In genomic region chr11:11491589-11491988, GRCh38 we compare ENCODE assay signal across 27 cellular contexts.
A peak's percentile ranks its signal among the peaks of the same experiment; 100 is the strongest.
DNase-seq lines count a peak whose midpoint lies in the region; ATAC-seq, FAIRE-seq and TF ChIP-seq lines count a peak whose summit lies in the region.
"Had no signal": no experiment of that assay in that cellular context is flagged by ENCODE, and none has a peak within 500 bp of the region (broad histone marks: within the 10 kb centered on the region; RNA-seq: fewer than 3 reads in every experiment).

No MANE protein-coding gene starts in this region.

- H3K36me3 Mint-ChIP-seq in glutamatergic neuron (ENCODE audit: unreplicated experiment), result no peaks in the 10 kb centered on the region
- H3K36me3 Mint-ChIP-seq: CD14-positive monocyte; CD4-positive, alpha-beta memory T cell; CD4-positive, CD25-positive, alpha-beta regulatory T cell; CD8-positive, alpha-beta memory T cell had no signal

- H3K4me1 ChIP-seq in left ventricle myocardium inferior (peaks cover 33% of the 10 kb centered on the region), right cardiac atrium (ENCODE audit: control insufficient read depth, insufficient read depth, low read length) (peaks cover 5% of the 10 kb centered on the region)
- H3K4me1 ChIP-seq: BE2C, BLaER1 had no signal

- H3K27ac Mint-ChIP-seq in glutamatergic neuron (ENCODE audit: unreplicated experiment), result peak overlapping the region; percentile 60
- H3K27ac Mint-ChIP-seq: CD14-positive monocyte; CD4-positive, alpha-beta memory T cell; CD4-positive, CD25-positive, alpha-beta regulatory T cell; CD8-positive, alpha-beta memory T cell had no signal

- no peak for FAIRE-seq in GM12891 (lab: Jason Lieb, UNC)
- FAIRE-seq: A204.1, GM12878, GM19239 had no signal

- peak; percentile 90 for ATAC-seq in Right ventricle myocardium superior (ENCODE audit: poor library complexity)
- peak; percentile 55 to 62 for ATAC-seq in left cardiac atrium
- ATAC-seq in right cardiac atrium, result peak; percentile 47 to 80
- ATAC-seq in GM21723 (IDR thresholded peaks at IDR 0.05; ENCODE audit: unreplicated experiment), result no peak
- ATAC-seq: GM12878 had no signal

- H3K4me3 Mint-ChIP-seq in glutamatergic neuron (ENCODE audit: unreplicated experiment), result no peak overlapping the region
- H3K4me3 Mint-ChIP-seq: CD14-positive monocyte; CD4-positive, alpha-beta memory T cell; CD4-positive, CD25-positive, alpha-beta regulatory T cell; CD8-positive, alpha-beta memory T cell had no signal

- TF ChIP-seq CTCF in left ventricle myocardium inferior (IDR thresholded peaks at IDR 0.05; ENCODE audit: borderline replicate concordance) (no peak), glutamatergic neuron (IDR thresholded peaks at IDR 0.05; ENCODE audit: partially characterized antibody, unreplicated experiment) (no peak)

- H3K9me3 ChIP-seq in left ventricle myocardium inferior (replicated peaks) (no peaks in the 10 kb centered on the region), right cardiac atrium (ENCODE audit: control insufficient read depth, low read length) (no peaks in the 10 kb centered on the region)
- H3K9me3 ChIP-seq: BE2C, BLaER1 had no signal

- TF ChIP-seq POLR2A in GM12891 (IDR thresholded peaks at IDR 0.05; ENCODE audit: low read depth, low read length), result no peak

- H3K36me3 ChIP-seq in left ventricle myocardium inferior, result no peaks in the 10 kb centered on the region
- H3K36me3 ChIP-seq: BE2C, BLaER1 had no signal

- H3K27me3 ChIP-seq in left ventricle myocardium inferior (ENCODE audit: low read depth), result no peaks in the 10 kb centered on the region
- H3K27me3 ChIP-seq in right cardiac atrium (ENCODE audit: control insufficient read depth, insufficient read depth), result no peaks in the 10 kb centered on the region
- H3K27me3 ChIP-seq: BE2C, BLaER1 had no signal

- H3K4me1 Mint-ChIP-seq in glutamatergic neuron (ENCODE audit: low read depth, unreplicated experiment), result peaks cover 20% of the 10 kb centered on the region
- H3K4me1 Mint-ChIP-seq: CD14-positive monocyte; CD4-positive, alpha-beta memory T cell; CD4-positive, CD25-positive, alpha-beta regulatory T cell; CD8-positive, alpha-beta memory T cell had no signal

- intact Hi-C loops in Right ventricle myocardium superior (cut with DNase I) (no loop called here), left ventricle myocardium inferior (cut with micrococcal nuclease) (no loop called here), left cardiac atrium (cut with DNase I) (no loop called here), right cardiac atrium (cut with DNase I) (no loop called here)

- H3K27me3 Mint-ChIP-seq in glutamatergic neuron (ENCODE audit: unreplicated experiment), result peaks cover 6% of the 10 kb centered on the region

- H3K9me3 Mint-ChIP-seq in glutamatergic neuron (ENCODE audit: unreplicated experiment), result peaks cover 3% of the 10 kb centered on the region
- H3K9me3 Mint-ChIP-seq: CD14-positive monocyte; CD4-positive, alpha-beta memory T cell; CD8-positive, alpha-beta memory T cell had no signal

- DNase-seq in Right ventricle myocardium superior (peak; percentile 61), left ventricle myocardium inferior (no peak), glutamatergic neuron (no peak), left cardiac atrium (no peak), right cardiac atrium (peak in 1 of 3 donors; percentile 65), iPS-NIHi11 (ENCODE audit: low spot score) (no peak), GM12891 (ENCODE audit: insufficient read length, low spot score) (no peak)
- DNase-seq: 8988T; ACHN; BE2C; C1 segment of cervical spinal cord; CD4-positive, alpha-beta memory T cell; CD4-positive, CD25-positive, alpha-beta regulatory T cell; CD8-positive, alpha-beta memory T cell; COR-L47; DMS 273 treated with DMSO at 0.1 percent for 48 hours; DMS153; DMS79; DND-41; EL; GDM1 had no signal

- 69% methylated on average over 4 of the region's 4 CpGs for WGBS in right cardiac atrium

- no peak overlapping the region for H3K27ac ChIP-seq in left ventricle myocardium inferior (replicated peaks)
- no peak overlapping the region for H3K27ac ChIP-seq in right cardiac atrium (ENCODE audit: low read length)
- H3K27ac ChIP-seq: BLaER1 had no signal

- H3K4me3 ChIP-seq in left ventricle myocardium inferior, result no peak overlapping the region
- no peak overlapping the region for H3K4me3 ChIP-seq in right cardiac atrium (ENCODE audit: low read length)
- H3K4me3 ChIP-seq: BLaER1, GM12878 had no signal

TF ChIP-seq in GM12891, 5 proteins besides CTCF, POLR2A, EP300 and RAD21:
- no peak for TF ChIP-seq POLR2AphosphoS5 (IDR thresholded peaks at IDR 0.05; ENCODE audit: low read depth, low read length)
- no peak for TF ChIP-seq TAF1 (IDR thresholded peaks at IDR 0.05; ENCODE audit: low read depth, low read length)
- no peak for TF ChIP-seq PAX5 (IDR thresholded peaks at IDR 0.05; ENCODE audit: insufficient read depth, low read length, severe bottlenecking)
- no peak for TF ChIP-seq POU2F2 (IDR thresholded peaks at IDR 0.05; ENCODE audit: low read depth, low read length)
- TF ChIP-seq SPI1 (IDR thresholded peaks at IDR 0.05; ENCODE audit: low read depth, low read length), result no peak
TF ChIP-seq in GM12891: peak in this region for 0.
